1 cellular context compared by ENCODE assay signal in the genomic region with DNA sequence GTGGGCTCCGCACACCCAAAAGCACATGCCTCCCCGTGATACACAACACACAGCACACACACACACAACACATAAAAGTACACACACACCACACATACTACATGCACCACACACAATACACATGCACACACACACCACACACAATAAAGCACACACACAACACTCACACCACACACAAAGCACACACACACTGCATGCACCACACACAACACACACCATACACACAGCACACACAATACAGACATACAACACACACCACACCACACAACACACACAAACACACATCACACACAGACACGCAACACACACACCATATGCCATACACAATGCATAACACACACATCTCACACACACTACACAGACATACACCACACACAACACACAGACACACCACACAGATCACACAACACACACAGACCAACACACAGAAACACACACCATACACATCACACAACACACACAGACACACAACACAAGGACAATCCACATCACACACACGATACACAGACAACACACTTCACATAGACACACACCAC.
TF ChIP-seq lines count a peak whose summit lies in the region.

No MANE protein-coding gene starts in this region.

TF ChIP-seq in K562, 482 proteins besides CTCF, POLR2A, EP300 and RAD21 (continued from another document):
- TF ChIP-seq, protein P1, sequence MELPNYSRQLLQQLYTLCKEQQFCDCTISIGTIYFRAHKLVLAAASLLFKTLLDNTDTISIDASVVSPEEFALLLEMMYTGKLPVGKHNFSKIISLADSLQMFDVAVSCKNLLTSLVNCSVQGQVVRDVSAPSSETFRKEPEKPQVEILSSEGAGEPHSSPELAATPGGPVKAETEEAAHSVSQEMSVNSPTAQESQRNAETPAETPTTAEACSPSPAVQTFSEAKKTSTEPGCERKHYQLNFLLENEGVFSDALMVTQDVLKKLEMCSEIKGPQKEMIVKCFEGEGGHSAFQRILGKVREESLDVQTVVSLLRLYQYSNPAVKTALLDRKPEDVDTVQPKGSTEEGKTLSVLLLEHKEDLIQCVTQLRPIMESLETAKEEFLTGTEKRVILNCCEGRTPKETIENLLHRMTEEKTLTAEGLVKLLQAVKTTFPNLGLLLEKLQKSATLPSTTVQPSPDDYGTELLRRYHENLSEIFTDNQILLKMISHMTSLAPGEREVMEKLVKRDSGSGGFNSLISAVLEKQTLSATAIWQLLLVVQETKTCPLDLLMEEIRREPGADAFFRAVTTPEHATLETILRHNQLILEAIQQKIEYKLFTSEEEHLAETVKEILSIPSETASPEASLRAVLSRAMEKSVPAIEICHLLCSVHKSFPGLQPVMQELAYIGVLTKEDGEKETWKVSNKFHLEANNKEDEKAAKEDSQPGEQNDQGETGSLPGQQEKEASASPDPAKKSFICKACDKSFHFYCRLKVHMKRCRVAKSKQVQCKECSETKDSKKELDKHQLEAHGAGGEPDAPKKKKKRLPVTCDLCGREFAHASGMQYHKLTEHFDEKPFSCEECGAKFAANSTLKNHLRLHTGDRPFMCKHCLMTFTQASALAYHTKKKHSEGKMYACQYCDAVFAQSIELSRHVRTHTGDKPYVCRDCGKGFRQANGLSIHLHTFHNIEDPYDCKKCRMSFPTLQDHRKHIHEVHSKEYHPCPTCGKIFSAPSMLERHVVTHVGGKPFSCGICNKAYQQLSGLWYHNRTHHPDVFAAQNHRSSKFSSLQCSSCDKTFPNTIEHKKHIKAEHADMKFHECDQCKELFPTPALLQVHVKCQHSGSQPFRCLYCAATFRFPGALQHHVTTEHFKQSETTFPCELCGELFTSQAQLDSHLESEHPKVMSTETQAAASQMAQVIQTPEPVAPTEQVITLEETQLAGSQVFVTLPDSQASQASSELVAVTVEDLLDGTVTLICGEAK (IDR thresholded peaks at IDR 0.05) = no peak
- TF ChIP-seq, protein P1 (CRISPR knock-in tag; IDR thresholded peaks at IDR 0.05) = peak; percentile 61; the same call in 1 of the 2 replicates
- TF ChIP-seq NBN (IDR thresholded peaks at IDR 0.05; ENCODE audit: low read depth) = peak; percentile 72
- TF ChIP-seq THRB (CRISPR knock-in tag; conservative IDR thresholded peaks at IDR 0.05) = 0 out of 2 replicates have a peak, but pooled peaks have one; percentile 43
- TF ChIP-seq GATAD2A (IDR thresholded peaks at IDR 0.05) = 0 out of 2 replicates have a peak, but pooled peaks have one; percentile 21
- peak; percentile 66 to 78 for TF ChIP-seq TRIM24 (IDR thresholded peaks at IDR 0.05)
- peak in 1 of 2 experiments; percentile 28 for TF ChIP-seq AFF1 (IDR thresholded peaks at IDR 0.05; ENCODE audit: low read depth in 1 of 2, partially characterized antibody in 2 of 2)
- no peak for TF ChIP-seq BRF1 (IDR thresholded peaks at IDR 0.05; ENCODE audit: borderline replicate concordance, extremely low read depth, insufficient read length)
- TF ChIP-seq, protein P2, sequence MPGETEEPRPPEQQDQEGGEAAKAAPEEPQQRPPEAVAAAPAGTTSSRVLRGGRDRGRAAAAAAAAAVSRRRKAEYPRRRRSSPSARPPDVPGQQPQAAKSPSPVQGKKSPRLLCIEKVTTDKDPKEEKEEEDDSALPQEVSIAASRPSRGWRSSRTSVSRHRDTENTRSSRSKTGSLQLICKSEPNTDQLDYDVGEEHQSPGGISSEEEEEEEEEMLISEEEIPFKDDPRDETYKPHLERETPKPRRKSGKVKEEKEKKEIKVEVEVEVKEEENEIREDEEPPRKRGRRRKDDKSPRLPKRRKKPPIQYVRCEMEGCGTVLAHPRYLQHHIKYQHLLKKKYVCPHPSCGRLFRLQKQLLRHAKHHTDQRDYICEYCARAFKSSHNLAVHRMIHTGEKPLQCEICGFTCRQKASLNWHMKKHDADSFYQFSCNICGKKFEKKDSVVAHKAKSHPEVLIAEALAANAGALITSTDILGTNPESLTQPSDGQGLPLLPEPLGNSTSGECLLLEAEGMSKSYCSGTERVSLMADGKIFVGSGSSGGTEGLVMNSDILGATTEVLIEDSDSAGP (CRISPR knock-in tag; IDR thresholded peaks at IDR 0.05) = 0 out of 2 replicates have a peak, but pooled peaks have one; percentile 78
- TF ChIP-seq FOXK2 (conservative IDR thresholded peaks at IDR 0.05 in 1 of 2, IDR thresholded peaks at IDR 0.05 in 1 of 2; ENCODE audit: low read depth in 2 of 2) = 0 out of 4 replicates have a peak, but pooled peaks of 1 of the 2 experiments have one; percentile 26
- TF ChIP-seq RBM15 (IDR thresholded peaks at IDR 0.05; ENCODE audit: insufficient read depth, low read length) = no peak
- no peak for TF ChIP-seq BRCA1 (IDR thresholded peaks at IDR 0.05)
- no peak for TF ChIP-seq BRCA1 (CRISPR knock-in tag; IDR thresholded peaks at IDR 0.05)
- TF ChIP-seq, protein P3, sequence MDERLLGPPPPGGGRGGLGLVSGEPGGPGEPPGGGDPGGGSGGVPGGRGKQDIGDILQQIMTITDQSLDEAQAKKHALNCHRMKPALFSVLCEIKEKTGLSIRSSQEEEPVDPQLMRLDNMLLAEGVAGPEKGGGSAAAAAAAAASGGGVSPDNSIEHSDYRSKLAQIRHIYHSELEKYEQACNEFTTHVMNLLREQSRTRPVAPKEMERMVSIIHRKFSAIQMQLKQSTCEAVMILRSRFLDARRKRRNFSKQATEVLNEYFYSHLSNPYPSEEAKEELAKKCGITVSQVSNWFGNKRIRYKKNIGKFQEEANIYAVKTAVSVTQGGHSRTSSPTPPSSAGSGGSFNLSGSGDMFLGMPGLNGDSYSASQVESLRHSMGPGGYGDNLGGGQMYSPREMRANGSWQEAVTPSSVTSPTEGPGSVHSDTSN (CRISPR knock-in tag; IDR thresholded peaks at IDR 0.05; ENCODE audit: low read depth) = no peak
- TF ChIP-seq, protein P3 (tag; conservative IDR thresholded peaks at IDR 0.05; ENCODE audit: low read depth) = no peak
- TF ChIP-seq TBP (optimal IDR thresholded peaks at IDR 0.05; ENCODE audit: low read depth, low read length) = no peak
- TF ChIP-seq ATF7 (IDR thresholded peaks at IDR 0.05) = no peak
- no peak for TF ChIP-seq SP2 (IDR thresholded peaks at IDR 0.05; ENCODE audit: extremely low read depth, low read depth, low read length, poor library complexity, severe bottlenecking)
- TF ChIP-seq, protein P4, sequence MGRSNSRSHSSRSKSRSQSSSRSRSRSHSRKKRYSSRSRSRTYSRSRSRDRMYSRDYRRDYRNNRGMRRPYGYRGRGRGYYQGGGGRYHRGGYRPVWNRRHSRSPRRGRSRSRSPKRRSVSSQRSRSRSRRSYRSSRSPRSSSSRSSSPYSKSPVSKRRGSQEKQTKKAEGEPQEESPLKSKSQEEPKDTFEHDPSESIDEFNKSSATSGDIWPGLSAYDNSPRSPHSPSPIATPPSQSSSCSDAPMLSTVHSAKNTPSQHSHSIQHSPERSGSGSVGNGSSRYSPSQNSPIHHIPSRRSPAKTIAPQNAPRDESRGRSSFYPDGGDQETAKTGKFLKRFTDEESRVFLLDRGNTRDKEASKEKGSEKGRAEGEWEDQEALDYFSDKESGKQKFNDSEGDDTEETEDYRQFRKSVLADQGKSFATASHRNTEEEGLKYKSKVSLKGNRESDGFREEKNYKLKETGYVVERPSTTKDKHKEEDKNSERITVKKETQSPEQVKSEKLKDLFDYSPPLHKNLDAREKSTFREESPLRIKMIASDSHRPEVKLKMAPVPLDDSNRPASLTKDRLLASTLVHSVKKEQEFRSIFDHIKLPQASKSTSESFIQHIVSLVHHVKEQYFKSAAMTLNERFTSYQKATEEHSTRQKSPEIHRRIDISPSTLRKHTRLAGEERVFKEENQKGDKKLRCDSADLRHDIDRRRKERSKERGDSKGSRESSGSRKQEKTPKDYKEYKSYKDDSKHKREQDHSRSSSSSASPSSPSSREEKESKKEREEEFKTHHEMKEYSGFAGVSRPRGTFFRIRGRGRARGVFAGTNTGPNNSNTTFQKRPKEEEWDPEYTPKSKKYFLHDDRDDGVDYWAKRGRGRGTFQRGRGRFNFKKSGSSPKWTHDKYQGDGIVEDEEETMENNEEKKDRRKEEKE (IDR thresholded peaks at IDR 0.05; ENCODE audit: borderline replicate concordance in 1 of 2, control insufficient read depth in 1 of 2, low read depth in 2 of 2, low read length in 1 of 2) = 0 out of 4 replicates have a peak, but pooled peaks of 1 of the 2 experiments have one; percentile 65
- no peak for TF ChIP-seq KDM2B (CRISPR knock-in tag; IDR thresholded peaks at IDR 0.05)
- TF ChIP-seq SIN3B (IDR thresholded peaks at IDR 0.05; ENCODE audit: low read depth) = no peak
- no peak for TF ChIP-seq ETV1 (tag; conservative IDR thresholded peaks at IDR 0.05; ENCODE audit: low read depth)
- no peak for TF ChIP-seq MBD1 (CRISPR knock-in tag; IDR thresholded peaks at IDR 0.05)
- no peak for TF ChIP-seq DDX20 (tag; IDR thresholded peaks at IDR 0.05; ENCODE audit: low read depth)
- TF ChIP-seq PHB2 (IDR thresholded peaks at IDR 0.05; ENCODE audit: low read depth) = peak; percentile 70
- TF ChIP-seq BCOR (IDR thresholded peaks at IDR 0.05) = peak; percentile 88; the same call in 1 of the 2 replicates
TF ChIP-seq in K562: peak in this region for 62.
